Comparison of ENCODE assay signal across 22 cellular contexts in the genomic region with DNA sequence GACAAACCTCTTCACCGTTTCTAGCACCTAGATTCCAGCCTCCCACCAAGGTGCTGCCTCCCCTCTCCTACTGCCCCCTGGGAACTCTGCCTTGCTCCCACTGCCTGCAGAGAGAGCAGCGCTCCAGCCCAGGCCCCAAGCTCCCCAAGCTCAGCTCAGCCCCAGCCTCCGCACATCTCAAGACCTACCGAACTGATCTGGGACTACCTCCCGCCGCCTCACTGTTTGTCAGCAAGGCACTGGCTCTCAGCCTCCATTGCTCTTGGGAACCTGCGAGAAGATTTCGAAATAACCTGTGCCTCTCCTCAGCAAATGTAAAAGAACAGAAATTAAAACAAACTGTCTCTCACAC.
DNase-seq lines count a peak whose midpoint lies in the region; ATAC-seq and TF ChIP-seq lines count a peak whose summit lies in the region.
"Had no signal": no experiment of that assay in that cellular context is flagged by ENCODE, and none has a peak within 500 bp of the region (broad histone marks: within the 10 kb centered on the region; RNA-seq: fewer than 3 reads in every experiment).

No MANE protein-coding gene starts in this region.

- H3K9me3 Mint-ChIP-seq in activated naive CD4-positive, alpha-beta T cell treated with anti-CD3 and anti-CD28 coated beads, Interleukin-2, amount 50 U/mL, for 24 hours, result no peaks in the 10 kb centered on the region
- peaks cover 6% of the 10 kb centered on the region for H3K9me3 Mint-ChIP-seq in activated CD4-positive, alpha-beta memory T cell treated with anti-CD3 and anti-CD28 coated beads, Interleukin-2, amount 10 ng/mL, durations not matched to agents 7 days and 5 days
- H3K9me3 Mint-ChIP-seq in effector memory CD8-positive, alpha-beta T cell, result peaks cover 0 to 2% of the 10 kb centered on the region in 2 donors
- H3K9me3 Mint-ChIP-seq: CD4-positive, alpha-beta memory T cell had no signal

- no peak for ATAC-seq in effector memory CD8-positive, alpha-beta T cell (replicated peaks)
- ATAC-seq in upper lobe of right lung, result peak; percentile 70
- no peak for ATAC-seq in HG02852 (IDR thresholded peaks at IDR 0.05; ENCODE audit: unreplicated experiment)
- no peak for ATAC-seq in HG02571 (IDR thresholded peaks at IDR 0.05; ENCODE audit: unreplicated experiment)
- ATAC-seq: foreskin keratinocyte, WTC11 had no signal

- H3K27me3 Mint-ChIP-seq in activated naive CD4-positive, alpha-beta T cell treated with anti-CD3 and anti-CD28 coated beads, Interleukin-2, amount 50 U/mL, for 24 hours, result no peaks in the 10 kb centered on the region
- peaks cover 16% of the 10 kb centered on the region for H3K27me3 Mint-ChIP-seq in activated CD4-positive, alpha-beta memory T cell treated with anti-CD3 and anti-CD28 coated beads, Interleukin-2, amount 10 ng/mL, durations not matched to agents 7 days and 5 days
- H3K27me3 Mint-ChIP-seq in effector memory CD8-positive, alpha-beta T cell, result peaks cover 0 to 12% of the 10 kb centered on the region in 2 donors
- H3K27me3 Mint-ChIP-seq: CD4-positive, alpha-beta memory T cell had no signal

- intact Hi-C loops in upper lobe of right lung (cut with DNase I), result no loop called here

- peak overlapping the region; percentile 68 for H3K4me3 Mint-ChIP-seq in activated naive CD4-positive, alpha-beta T cell treated with anti-CD3 and anti-CD28 coated beads, Interleukin-2, amount 50 U/mL, for 24 hours
- no peak overlapping the region for H3K4me3 Mint-ChIP-seq in activated CD4-positive, alpha-beta memory T cell treated with anti-CD3 and anti-CD28 coated beads, Interleukin-2, amount 10 ng/mL, durations not matched to agents 7 days and 5 days
- H3K4me3 Mint-ChIP-seq in effector memory CD8-positive, alpha-beta T cell, result no peak overlapping the region
- H3K4me3 Mint-ChIP-seq: H9, mesothelial cell of epicardium, nephron progenitor cell, WTC11 had no signal

- peak overlapping the region; percentile 88 for H3K27ac Mint-ChIP-seq in activated naive CD4-positive, alpha-beta T cell treated with anti-CD3 and anti-CD28 coated beads, Interleukin-2, amount 50 U/mL, for 24 hours
- peak overlapping the region; percentile 16 for H3K27ac Mint-ChIP-seq in activated CD4-positive, alpha-beta memory T cell treated with anti-CD3 and anti-CD28 coated beads, Interleukin-2, amount 10 ng/mL, durations not matched to agents 7 days and 5 days
- H3K27ac Mint-ChIP-seq in effector memory CD8-positive, alpha-beta T cell, result peak overlapping the region; percentile 64 to 82
- H3K27ac Mint-ChIP-seq: H9, mesothelial cell of epicardium, nephron progenitor cell, WTC11 had no signal

- no peak overlapping the region for H3K4me3 ChIP-seq in upper lobe of right lung
- H3K4me3 ChIP-seq: Peyer's patch, sigmoid colon, SJSA1 had no signal

- no peaks in the 10 kb centered on the region for H3K27me3 ChIP-seq in upper lobe of right lung
- H3K27me3 ChIP-seq: Peyer's patch, sigmoid colon had no signal

- peaks cover 8% of the 10 kb centered on the region for H3K36me3 Mint-ChIP-seq in activated naive CD4-positive, alpha-beta T cell treated with anti-CD3 and anti-CD28 coated beads, Interleukin-2, amount 50 U/mL, for 24 hours
- peaks cover 8% of the 10 kb centered on the region for H3K36me3 Mint-ChIP-seq in activated CD4-positive, alpha-beta memory T cell treated with anti-CD3 and anti-CD28 coated beads, Interleukin-2, amount 10 ng/mL, durations not matched to agents 7 days and 5 days (ENCODE audit: low read depth)
- H3K36me3 Mint-ChIP-seq in effector memory CD8-positive, alpha-beta T cell (ENCODE audit: insufficient read depth), result peaks cover 10% of the 10 kb centered on the region
- H3K36me3 Mint-ChIP-seq: CD4-positive, alpha-beta memory T cell; mesothelial cell of epicardium; WTC11 had no signal

- no peaks in the 10 kb centered on the region for H3K36me3 ChIP-seq in upper lobe of right lung
- H3K36me3 ChIP-seq: Peyer's patch, sigmoid colon, SJSA1 had no signal

- no peak for TF ChIP-seq CTCF in upper lobe of right lung (IDR thresholded peaks at IDR 0.05)

- peaks cover 61% of the 10 kb centered on the region for H3K4me1 Mint-ChIP-seq in activated naive CD4-positive, alpha-beta T cell treated with anti-CD3 and anti-CD28 coated beads, Interleukin-2, amount 50 U/mL, for 24 hours
- peaks cover 17% of the 10 kb centered on the region for H3K4me1 Mint-ChIP-seq in activated CD4-positive, alpha-beta memory T cell treated with anti-CD3 and anti-CD28 coated beads, Interleukin-2, amount 10 ng/mL, durations not matched to agents 7 days and 5 days
- peaks cover 15% of the 10 kb centered on the region in 2 donors for H3K4me1 Mint-ChIP-seq in effector memory CD8-positive, alpha-beta T cell (ENCODE audit: low read depth in 2 of 2)
- H3K4me1 Mint-ChIP-seq: mesothelial cell of epicardium had no signal

- no peak overlapping the region for H3K27ac ChIP-seq in upper lobe of right lung
- H3K27ac ChIP-seq: foreskin keratinocyte, Peyer's patch, sigmoid colon, SJSA1 had no signal

- POLR2A ChIA-PET in activated CD4-positive, alpha-beta memory T cell treated with anti-CD3 and anti-CD28 coated beads, Interleukin-2, amount 10 ng/mL, durations not matched to agents 7 days and 5 days (lab: Charles Lee), result no interaction called here

- no peak for DNase-seq in activated naive CD4-positive, alpha-beta T cell treated with Interleukin-2 at 50 U/mL for 16 hours
- DNase-seq in activated CD4-positive, alpha-beta memory T cell treated with anti-CD3 and anti-CD28 coated beads, Interleukin-2, amount 10 ng/mL, durations not matched to agents 7 days and 5 days, result no peak
- DNase-seq in effector memory CD8-positive, alpha-beta T cell, result no peak
- no peak for DNase-seq in upper lobe of right lung
- DNase-seq: activated CD8-positive, alpha-beta memory T cell treated with anti-CD3 and anti-CD28 coated beads for 24 hours; activated gamma-delta T cell treated with Interleukin-2 at 50 U/mL for 16 hours; CD4-positive, alpha-beta memory T cell; effector CD4-positive, alpha-beta T cell; foreskin keratinocyte; H9; NCI-H1417; nephron progenitor cell; Peyer's patch; sigmoid colon; stimulated activated CD4-positive, alpha-beta T cell treated with anti-CD3 and anti-CD28 coated beads, Interleukin-15, amount 100 ng/mL, for 24 hours; stimulated activated CD8-positive, alpha-beta memory T cell treated with anti-CD3 and anti-CD28 coated beads, Interleukin-4, amount 100 ng/mL, for 48 hours had no signal

- CTCF ChIA-PET in activated CD4-positive, alpha-beta memory T cell treated with anti-CD3 and anti-CD28 coated beads, Interleukin-2, amount 10 ng/mL, durations not matched to agents 7 days and 5 days (lab: Charles Lee), result no interaction called here

- H3K9me3 ChIP-seq in upper lobe of right lung, result no peaks in the 10 kb centered on the region
- H3K9me3 ChIP-seq: Peyer's patch, sigmoid colon had no signal

- no peaks in the 10 kb centered on the region for H3K4me1 ChIP-seq in upper lobe of right lung
- H3K4me1 ChIP-seq: foreskin keratinocyte, Peyer's patch, sigmoid colon, SJSA1 had no signal

Comparison
In these comparisons a context has a peak if more than half of its experiments do, and no peak if none do; other contexts are left out.
1. H3K27ac Mint-ChIP-seq: peak in every context shown above with its lines; median percentile 88 in activated naive CD4-positive, alpha-beta T cell treated with anti-CD3 and anti-CD28 coated beads, Interleukin-2, amount 50 U/mL, for 24 hours; 73 in effector memory CD8-positive, alpha-beta T cell; 16 in activated CD4-positive, alpha-beta memory T cell treated with anti-CD3 and anti-CD28 coated beads, Interleukin-2, amount 10 ng/mL, durations not matched to agents 7 days and 5 days.